26 cellular contexts compared by ENCODE assay signal in the genomic region with DNA sequence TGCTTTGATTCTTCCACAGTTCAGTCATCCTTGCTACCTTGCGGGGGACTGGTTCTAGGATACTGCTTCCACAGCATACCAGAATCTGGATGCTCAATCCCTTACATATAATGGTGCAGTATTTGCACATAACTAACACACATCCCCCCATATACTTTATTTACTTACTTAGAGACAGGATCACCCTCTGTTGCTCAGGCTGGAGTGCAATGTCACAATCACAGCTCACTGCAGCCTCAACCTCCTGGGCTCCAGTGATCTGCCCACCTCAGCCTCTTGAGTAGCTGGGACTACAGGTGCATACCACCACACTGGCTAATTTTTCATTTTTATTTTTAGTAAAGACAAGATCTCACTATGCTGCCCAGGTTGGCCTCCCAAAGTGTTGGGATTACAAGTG.
"Had no signal": no experiment of that assay in that cellular context is flagged by ENCODE, and none has a peak within 500 bp of the region (broad histone marks: within the 10 kb centered on the region; RNA-seq: fewer than 3 reads in every experiment).

No MANE protein-coding gene starts in this region.

- H3K27me3 ChIP-seq: neural progenitor cell, ovary, stomach, thyroid gland, tibial nerve, upper lobe of left lung, vagina had no signal

- H3K4me1 Mint-ChIP-seq: natural killer cell; stimulated activated naive B cell treated with anti-CD40 and anti-IgM and Interleukin-4, amounts not matched to agents 10 μg/mL and 1 μg/mL and 100 μg/mL, for 72 hours had no signal

- ATAC-seq: natural killer cell; psoas muscle; right cardiac atrium; sciatic nerve; stimulated activated effector memory CD8-positive, alpha-beta T cell treated with anti-CD3 and anti-CD28 coated beads, Interleukin-12 subunit alpha, Interleukin-12 subunit beta, amount 100 ng/mL, for 72 hours; stimulated activated naive B cell treated with anti-CD40 and anti-IgM and Interleukin-4, amounts not matched to agents 10 μg/mL and 1 μg/mL and 100 μg/mL, for 72 hours had no signal

- H3K36me3 Mint-ChIP-seq: natural killer cell; neural progenitor cell; stimulated activated effector memory CD8-positive, alpha-beta T cell treated with anti-CD3 and anti-CD28 coated beads, Interleukin-12 subunit alpha, Interleukin-12 subunit beta, amount 100 ng/mL, for 72 hours; stimulated activated naive B cell treated with anti-CD40 and anti-IgM and Interleukin-4, amounts not matched to agents 10 μg/mL and 1 μg/mL and 100 μg/mL, for 72 hours had no signal

- H3K9me3 ChIP-seq: ovary, psoas muscle, stomach, thoracic aorta, thyroid gland, upper lobe of left lung, vagina had no signal

- H3K4me1 ChIP-seq: neural progenitor cell, parathyroid adenoma, psoas muscle, stomach, tibial nerve, upper lobe of left lung, vagina had no signal

- H3K9me3 Mint-ChIP-seq: natural killer cell; stimulated activated effector memory CD8-positive, alpha-beta T cell treated with anti-CD3 and anti-CD28 coated beads, Interleukin-12 subunit alpha, Interleukin-12 subunit beta, amount 100 ng/mL, for 72 hours; stimulated activated naive B cell treated with anti-CD40 and anti-IgM and Interleukin-4, amounts not matched to agents 10 μg/mL and 1 μg/mL and 100 μg/mL, for 72 hours; stimulated activated naive CD8-positive, alpha-beta T cell treated with anti-CD3 and anti-CD28 coated beads, Interleukin-15, Interleukin-2, amounts not matched to agents 100 ng/mL and 50 ng/mL, for 24 hours had no signal

- H3K4me2 ChIP-seq: neural progenitor cell had no signal

- H3K27ac Mint-ChIP-seq: natural killer cell; neural progenitor cell; progenitor cell of endocrine pancreas; stimulated activated effector memory CD8-positive, alpha-beta T cell treated with anti-CD3 and anti-CD28 coated beads, Interleukin-12 subunit alpha, Interleukin-12 subunit beta, amount 100 ng/mL, for 72 hours; stimulated activated naive B cell treated with anti-CD40 and anti-IgM and Interleukin-4, amounts not matched to agents 10 μg/mL and 1 μg/mL and 100 μg/mL, for 72 hours; stimulated activated naive CD8-positive, alpha-beta T cell treated with anti-CD3 and anti-CD28 coated beads, Interleukin-15, Interleukin-2, amounts not matched to agents 100 ng/mL and 50 ng/mL, for 24 hours had no signal

- H3K27me3 Mint-ChIP-seq: stimulated activated naive CD8-positive, alpha-beta T cell treated with anti-CD3 and anti-CD28 coated beads, Interleukin-15, Interleukin-2, amounts not matched to agents 100 ng/mL and 50 ng/mL, for 24 hours had no signal

- H3K36me3 ChIP-seq: neural progenitor cell, ovary, stomach, thoracic aorta, thyroid gland, tibial nerve, upper lobe of left lung, vagina had no signal

- H3K4me3 Mint-ChIP-seq: natural killer cell; nephron; neural progenitor cell; stimulated activated effector memory CD8-positive, alpha-beta T cell treated with anti-CD3 and anti-CD28 coated beads, Interleukin-12 subunit alpha, Interleukin-12 subunit beta, amount 100 ng/mL, for 72 hours; stimulated activated naive B cell treated with anti-CD40 and anti-IgM and Interleukin-4, amounts not matched to agents 10 μg/mL and 1 μg/mL and 100 μg/mL, for 72 hours; stimulated activated naive CD8-positive, alpha-beta T cell treated with anti-CD3 and anti-CD28 coated beads, Interleukin-15, Interleukin-2, amounts not matched to agents 100 ng/mL and 50 ng/mL, for 24 hours had no signal

- H3K9ac ChIP-seq: neural progenitor cell, parathyroid adenoma had no signal

- H3K4me3 ChIP-seq: neural progenitor cell, ovary, psoas muscle, skin epidermis, stomach, thoracic aorta, thyroid gland, tibial nerve, upper lobe of left lung, vagina had no signal

- H3K27ac ChIP-seq: neural progenitor cell, ovary, psoas muscle, skin epidermis, stomach, thyroid gland, tibial nerve, upper lobe of left lung, vagina had no signal

- DNase-seq: natural killer cell; occipital lobe; ovary; posterior cingulate gyrus; psoas muscle; right cardiac atrium; stimulated activated CD4-positive, alpha-beta T cell treated with anti-CD3 and anti-CD28 coated beads, Interleukin-15, amount 100 ng/mL, for 24 hours; stimulated activated CD4-positive, alpha-beta T cell treated with anti-CD3 and anti-CD28 coated beads, Interleukin-2, amount 100 ng/mL, for 24 hours; stimulated activated CD4-positive, alpha-beta T cell treated with anti-CD3 and anti-CD28 coated beads, Interleukin-2, amount 100 ng/mL, for 48 hours; stimulated activated CD4-positive, alpha-beta T cell treated with anti-CD3 and anti-CD28 coated beads, Interleukin-4, amount 100 ng/mL, for 24 hours; stimulated activated naive B cell treated with anti-CD40 and anti-IgM and Interleukin-4, amounts not matched to agents 10 μg/mL and 1 μg/mL and 100 μg/mL, for 72 hours; stimulated activated naive CD4-positive, alpha-beta T cell treated with Interleukin-2 at 50 U/mL for 16 hours; stomach; thyroid gland; upper lobe of left lung had no signal
